In genomic region chr21:43658769-43659135, GRCh38 we compare ENCODE assay signal across 8 cellular contexts. TPM values are rescaled to one million over a fixed set of nuclear protein-coding genes. Genes with fewer than 3 reads are reported as not detected.
DNase-seq lines count a peak whose midpoint lies in the region; ATAC-seq and TF ChIP-seq lines count a peak whose summit lies in the region.

No MANE protein-coding gene starts in this region.

- no peak for ATAC-seq in activated CD8-positive, alpha-beta T cell treated with anti-CD3 and anti-CD28 coated beads for 36 hours
- peak; percentile 10 for ATAC-seq in left ventricle myocardium superior

- H3K36me3 ChIP-seq in skeletal muscle satellite cell (ENCODE audit: insufficient read depth, low read length), result peaks cover 6% of the 10 kb centered on the region

- no peaks in the 10 kb centered on the region for H3K9me3 Mint-ChIP-seq in activated CD8-positive, alpha-beta T cell treated with anti-CD3 and anti-CD28 coated beads for 36 hours

- H3K27me3 Mint-ChIP-seq in activated CD8-positive, alpha-beta T cell treated with anti-CD3 and anti-CD28 coated beads for 36 hours, result no peaks in the 10 kb centered on the region

- H3K36me3 Mint-ChIP-seq in activated CD8-positive, alpha-beta T cell treated with anti-CD3 and anti-CD28 coated beads for 36 hours (ENCODE audit: low read depth), result peaks cover 33% of the 10 kb centered on the region

- intact Hi-C loops in activated CD8-positive, alpha-beta T cell treated with anti-CD3 and anti-CD28 coated beads for 36 hours (cut with micrococcal nuclease), result no loop called here
- intact Hi-C loops in left ventricle myocardium superior (cut with micrococcal nuclease), result no loop called here

- H3K4me1 Mint-ChIP-seq in activated CD8-positive, alpha-beta T cell treated with anti-CD3 and anti-CD28 coated beads for 36 hours (ENCODE audit: low read depth), result peaks cover 34% of the 10 kb centered on the region

- H3K27me3 ChIP-seq in skeletal muscle satellite cell (ENCODE audit: control insufficient read depth, insufficient read depth, low read length), result no peaks in the 10 kb centered on the region

- CTCF ChIA-PET in activated CD8-positive, alpha-beta T cell treated with anti-CD3 and anti-CD28 coated beads for 36 hours (lab: Charles Lee), result interaction anchor here (1.3 kb wide), 1 partner anchor 14 kb away, joined by 4 read pairs; no protein-coding TSS in a partner anchor

- peaks cover 33% of the 10 kb centered on the region for H3K4me1 ChIP-seq in skeletal muscle satellite cell (ENCODE audit: control insufficient read depth, insufficient read depth, low read length)

- H3K4me2 ChIP-seq in skeletal muscle satellite cell (ENCODE audit: low read length), result peak overlapping the region; percentile 97

- TF ChIP-seq CTCF in HFF-Myc (IDR thresholded peaks at IDR 0.05; ENCODE audit: low read depth, low read length, missing control alignments), result no peak
- TF ChIP-seq CTCF in activated CD8-positive, alpha-beta T cell treated with anti-CD3 and anti-CD28 coated beads for 36 hours (IDR thresholded peaks at IDR 0.05), result no peak

- peak overlapping the region; percentile 99 for H3K4me3 Mint-ChIP-seq in activated CD8-positive, alpha-beta T cell treated with anti-CD3 and anti-CD28 coated beads for 36 hours

- no peaks in the 10 kb centered on the region for H3K9me3 ChIP-seq in skeletal muscle satellite cell (replicated peaks; ENCODE audit: low read length)

- peak overlapping the region; percentile 89 for H3K27ac Mint-ChIP-seq in activated CD8-positive, alpha-beta T cell treated with anti-CD3 and anti-CD28 coated beads for 36 hours

- H3K4me3 ChIP-seq in HFF-Myc (replicated peaks; ENCODE audit: low read depth, low read length), result peak overlapping the region; percentile 69; the same call in 1 of the 2 replicates
- H3K4me3 ChIP-seq in skeletal muscle satellite cell (ENCODE audit: low read length), result peak overlapping the region; percentile 82

- DNase-seq in HFF-Myc (ENCODE audit: extremely low read depth, low read depth), result no peak
- DNase-seq in activated CD8-positive, alpha-beta T cell treated with anti-CD3 and anti-CD28 coated beads for 36 hours, result peak; percentile 7
- peak; percentile 41 for DNase-seq in left ventricle myocardium superior
- no peak for DNase-seq in NCI-H146 (lab: John Stamatoyannopoulos, UW)
- no peak for DNase-seq in NCI-H748 (lab: John Stamatoyannopoulos, UW; ENCODE audit: unreplicated experiment)
- no peak for DNase-seq in NCI-H2107 (lab: John Stamatoyannopoulos, UW)
- no peak for DNase-seq in activated CD4-positive, alpha-beta T cell treated with anti-CD3 and anti-CD28 coated beads, Interleukin-2, amount 50 U/mL, for 48 hours

- POLR2A ChIA-PET in activated CD8-positive, alpha-beta T cell treated with anti-CD3 and anti-CD28 coated beads for 36 hours (lab: Charles Lee), result interaction anchor here (0.8 to 2.3 kb wide), 6 partner anchors 8 to 306 kb away, joined by 3 to 15 read pairs (median 3); no protein-coding TSS in a partner anchor

- peak overlapping the region; percentile 93 for H3K9ac ChIP-seq in skeletal muscle satellite cell (ENCODE audit: low read depth, low read length)

RNA-seq across cellular contexts. Expression of gene HSF2BP, which starts 0.5 kb away (rescaled TPM):
- 1 to 10 TPM; 1.5 TPM for total RNA-seq in activated CD8-positive, alpha-beta T cell treated with anti-CD3 and anti-CD28 coated beads for 36 hours
- total RNA-seq in left ventricle myocardium superior, result not detected
- 0.87 and 1.5 TPM in 2 replicates for total RNA-seq in skeletal muscle satellite cell (2012; rRNA removed)

RNA-seq across cellular contexts. Expression of gene RRP1B, which starts 0.6 kb away (rescaled TPM):
- total RNA-seq in activated CD8-positive, alpha-beta T cell treated with anti-CD3 and anti-CD28 coated beads for 36 hours, result 10 to 100 TPM; 76.7 to 78.5 TPM
- 9.9 TPM for total RNA-seq in left ventricle myocardium superior
- 28.0 and 32.7 TPM in 2 replicates for total RNA-seq in skeletal muscle satellite cell (2012; rRNA removed)

Comparison
In these comparisons a context has a peak if more than half of its experiments do, and no peak if none do; other contexts are left out.
1. DNase-seq: peak in activated CD8-positive, alpha-beta T cell treated with anti-CD3 and anti-CD28 coated beads for 36 hours (single experiment) and left ventricle myocardium superior (single experiment); none in HFF-Myc (single experiment), NCI-H146 (single experiment), NCI-H748 (single experiment), NCI-H2107 (single experiment) and activated CD4-positive, alpha-beta T cell treated with anti-CD3 and anti-CD28 coated beads, Interleukin-2, amount 50 U/mL, for 48 hours (0 of 2).